Comparison of ENCODE assay signal across 21 cellular contexts in the genomic region with DNA sequence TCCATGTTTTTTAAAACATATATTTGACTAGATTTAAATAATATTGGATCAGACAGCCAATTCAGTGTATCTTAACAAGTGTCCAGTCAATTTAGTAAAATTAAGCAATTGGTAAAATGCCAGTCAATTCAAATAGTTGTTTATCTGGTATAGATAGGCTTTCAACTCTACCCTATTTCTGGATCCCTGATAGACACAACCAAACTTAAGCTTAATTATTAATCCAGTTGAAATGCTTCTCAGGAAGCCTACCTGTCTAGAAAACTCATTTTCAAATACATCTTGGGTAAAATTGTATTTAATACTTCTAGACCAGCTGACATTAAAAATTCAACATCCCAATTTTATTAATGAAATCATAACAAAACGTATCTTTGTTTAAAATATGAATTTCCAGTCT.
"Had no signal": no experiment of that assay in that cellular context is flagged by ENCODE, and none has a peak within 500 bp of the region (broad histone marks: within the 10 kb centered on the region; RNA-seq: fewer than 3 reads in every experiment).

No MANE protein-coding gene starts in this region.

- H3K27ac ChIP-seq: HL-60, RWPE1 had no signal

- H3K9me3 ChIP-seq: SK-N-SH had no signal

- H3K9ac ChIP-seq: SK-N-SH had no signal

- H3K9me2 ChIP-seq: SK-N-SH had no signal

- H3K4me2 ChIP-seq: SK-N-SH had no signal

- DNase-seq: KBM-7, MV-4-11, NCI-H1048, NCI-H1105, NCI-H1417, NCI-H1436 treated with DMSO at 0.1 percent for 48 hours, NCI-H1694, NCI-H187 treated with DMSO at 0.1 percent for 48 hours, NCI-H2029 treated with DMSO at 0.1 percent for 48 hours, NCI-H2171 treated with DMSO at 0.1 percent for 48 hours, NCI-H345, NCI-H446 treated with DMSO at 0.1 percent for 48 hours, NCI-H510A treated with DMSO at 0.1 percent for 48 hours, NCI-H69, NCI-H774, PC-3, SHP77, SK-N-SH had no signal

- FAIRE-seq: HTR-8/SVneo had no signal
